Comparison of ENCODE assay signal across 9 cellular contexts in the genomic region with DNA sequence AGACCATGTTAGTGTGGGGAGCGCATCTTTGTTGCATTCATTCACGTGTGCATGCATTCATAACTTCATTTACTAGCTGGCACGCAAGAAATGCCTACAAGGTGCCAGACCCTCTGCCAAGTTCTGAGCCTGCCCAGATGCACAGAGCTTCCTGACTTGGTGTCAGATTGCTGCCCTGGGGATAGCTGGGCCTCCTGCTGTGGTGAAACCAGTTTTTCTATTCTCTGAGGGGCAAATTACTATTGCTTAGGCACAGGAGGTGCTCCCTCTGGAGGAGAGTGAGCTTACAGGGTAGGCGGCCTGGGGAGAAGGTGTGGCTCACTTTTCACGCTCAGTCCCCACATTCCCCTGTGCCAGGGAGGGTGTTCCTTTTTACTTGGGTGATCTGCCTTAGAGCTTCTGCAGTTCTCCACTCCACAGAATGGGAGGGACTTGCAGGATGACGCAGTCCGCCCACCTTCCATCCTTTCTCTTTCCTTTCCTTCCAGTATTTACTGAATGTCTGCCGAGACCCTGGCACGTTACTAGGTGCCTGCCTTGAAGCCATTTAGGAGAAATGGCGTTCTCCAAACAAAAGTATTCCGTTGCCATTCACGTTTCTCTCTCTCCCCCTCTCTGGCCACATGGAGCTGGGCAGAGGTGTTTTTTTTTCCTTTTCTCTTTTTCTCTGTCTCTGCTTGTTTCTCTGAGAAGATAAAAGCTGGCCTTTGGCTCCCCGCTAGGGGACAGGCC. TPM values are rescaled to one million over a fixed set of nuclear protein-coding genes. Genes with fewer than 3 reads are reported as not detected.
DNase-seq lines count a peak whose midpoint lies in the region; ATAC-seq, FAIRE-seq and TF ChIP-seq lines count a peak whose summit lies in the region.
"Had no signal": no experiment of that assay in that cellular context is flagged by ENCODE, and none has a peak within 500 bp of the region (broad histone marks: within the 10 kb centered on the region; RNA-seq: fewer than 3 reads in every experiment).

No MANE protein-coding gene starts in this region.

- peak; percentile 80 for ATAC-seq in K562
- ATAC-seq in stimulated activated memory B cell treated with anti-CD40 and anti-IgM and Interleukin-4, amounts not matched to agents 10 μg/mL and 1 μg/mL and 100 μg/mL, for 72 hours, result no peak
- ATAC-seq in GM18873 (IDR thresholded peaks at IDR 0.05; ENCODE audit: low FRiP score, unreplicated experiment), result no peak

- H2AFZ ChIP-seq in K562 (ENCODE audit: low read depth, low read length), result peak overlapping the region; percentile 73

- no peak overlapping the region for H3K27ac Mint-ChIP-seq in stimulated activated memory B cell treated with anti-CD40 and anti-IgM and Interleukin-4, amounts not matched to agents 10 μg/mL and 1 μg/mL and 100 μg/mL, for 72 hours

- DNase-seq in EL (peak; percentile 79), NCI-H2029 (lab: John Stamatoyannopoulos, UW) (peak; percentile 95), K562 (ENCODE audit: extremely low read depth in 1 of 4, low spot score in 3 of 4) (peak in 1 of 4 experiments; percentile 32), inferior parietal cortex (ENCODE audit: extremely low spot score) (peak; percentile 44), stromal cell of bone marrow (ENCODE audit: low read depth) (peak; percentile 43)
- DNase-seq in activated naive CD4-positive, alpha-beta T cell treated with anti-CD3 and anti-CD28 coated beads, Interleukin-2, amount 50 U/mL, for 16 hours, result no peak

- CTCF ChIA-PET in K562 (lab: Yijun Ruan, JAX; ENCODE audit: low intra/inter-chr PET ratio), result no interaction called here

- POLR2A ChIA-PET in K562 (lab: Yijun Ruan, JAX), result interaction anchor here (0.6 to 0.7 kb wide), 2 partner anchors 11 to 23 kb away, joined by 4 read pairs; no protein-coding TSS in a partner anchor

- FAIRE-seq in K562 (lab: Jason Lieb, UNC), result peak; percentile 26

- H3K9me1 ChIP-seq in K562 (ENCODE audit: control insufficient read depth, insufficient read depth, low read length), result no peaks in the 10 kb centered on the region

- WGBS in K562 (ENCODE audit: insufficient coverage, low coverage, missing lambda C conversion rate), result 45% methylated on average over 11 of the region's 13 CpGs

- no peak overlapping the region for H3K4me3 Mint-ChIP-seq in stimulated activated memory B cell treated with anti-CD40 and anti-IgM and Interleukin-4, amounts not matched to agents 10 μg/mL and 1 μg/mL and 100 μg/mL, for 72 hours
- H3K4me3 Mint-ChIP-seq: IgD-negative memory B cell had no signal

- peak overlapping the region in 1 of 2 experiments; percentile 6; a peak in 1 of 4 replicates for H3K9ac ChIP-seq in K562 (ENCODE audit: insufficient read depth in 1 of 2, low read depth in 2 of 2, low read length in 2 of 2)

- no peak overlapping the region for H3K4me2 ChIP-seq in K562 (ENCODE audit: insufficient read depth, low read length)

- in situ Hi-C loops in K562 (cut with MboI), result no loop called here

- no peaks in the 10 kb centered on the region for H3K36me3 Mint-ChIP-seq in stimulated activated memory B cell treated with anti-CD40 and anti-IgM and Interleukin-4, amounts not matched to agents 10 μg/mL and 1 μg/mL and 100 μg/mL, for 72 hours

- no peak overlapping the region for H3K27ac ChIP-seq in K562 (ENCODE audit: extremely low read depth, low read depth, low read length)

- H4K20me1 ChIP-seq in K562 (replicated peaks; ENCODE audit: control insufficient read depth, insufficient read depth, low read length), result no peaks in the 10 kb centered on the region; the same call in 1 of the 2 replicates

- no peaks in the 10 kb centered on the region for H3K9me3 ChIP-seq in K562 (replicated peaks; ENCODE audit: control insufficient read depth, insufficient read depth, low read depth, low read length)

- TF ChIP-seq POLR2A in K562 (conservative IDR thresholded peaks at IDR 0.05), result no peak

- H3K4me1 ChIP-seq in K562 (replicated peaks in 1 of 2; ENCODE audit: control insufficient read depth in 2 of 2, insufficient read depth in 2 of 2, low read length in 2 of 2), result peaks cover 0 to 5% of the 10 kb centered on the region in 2 experiments; a peak in 2 of 5 replicates

- intact Hi-C loops in K562 (cut with micrococcal nuclease), result no loop called here

- no peaks in the 10 kb centered on the region for H3K9me3 Mint-ChIP-seq in stimulated activated memory B cell treated with anti-CD40 and anti-IgM and Interleukin-4, amounts not matched to agents 10 μg/mL and 1 μg/mL and 100 μg/mL, for 72 hours
- H3K9me3 Mint-ChIP-seq: IgD-negative memory B cell had no signal

- peaks cover 31% of the 10 kb centered on the region for H3K27me3 Mint-ChIP-seq in stimulated activated memory B cell treated with anti-CD40 and anti-IgM and Interleukin-4, amounts not matched to agents 10 μg/mL and 1 μg/mL and 100 μg/mL, for 72 hours

- no peaks in the 10 kb centered on the region for H3K36me3 ChIP-seq in K562 (ENCODE audit: control insufficient read depth, insufficient read depth, low read length)

- no peak overlapping the region for H3K4me3 ChIP-seq in K562

- peaks cover 0 to 1% of the 10 kb centered on the region in 2 experiments; a peak in 2 of 5 replicates for H3K27me3 ChIP-seq in K562 (ENCODE audit: control insufficient read depth in 2 of 2, insufficient read depth in 2 of 2, low read length in 2 of 2)

- peak; percentile 37 to 50 (median 49); a peak in 4 of 6 replicates for TF ChIP-seq CTCF in K562 (IDR thresholded peaks at IDR 0.05 in 2 of 3, conservative IDR thresholded peaks at IDR 0.05 in 1 of 3; ENCODE audit: insufficient read depth in 2 of 3, low read depth in 1 of 3, low read length in 3 of 3)

- TF ChIP-seq EP300 in K562 (IDR thresholded peaks at IDR 0.05; ENCODE audit: low read length), result no peak

- peak in 1 of 2 experiments; percentile 41; a peak in 1 of 4 replicates for TF ChIP-seq RAD21 in K562 (CRISPR knock-in tag; conservative IDR thresholded peaks at IDR 0.05 in 1 of 2, IDR thresholded peaks at IDR 0.05 in 1 of 2)

- no TSS peak for BruUV-seq in K562 (replicated peaks; lab: Mats Ljungman, UMichigan)

- no peaks in the 10 kb centered on the region for H3K79me2 ChIP-seq in K562 (ENCODE audit: control insufficient read depth, insufficient read depth, low read length)

- peaks cover 14% of the 10 kb centered on the region for H3K4me1 Mint-ChIP-seq in stimulated activated memory B cell treated with anti-CD40 and anti-IgM and Interleukin-4, amounts not matched to agents 10 μg/mL and 1 μg/mL and 100 μg/mL, for 72 hours

TF ChIP-seq in K562, 482 proteins besides CTCF, POLR2A, EP300 and RAD21:
- 0 out of 2 replicates have a peak, but pooled peaks have one; percentile 15 for TF ChIP-seq ZNF24 (IDR thresholded peaks at IDR 0.05)
- TF ChIP-seq ZNF263 (CRISPR knock-in tag; IDR thresholded peaks at IDR 0.05; ENCODE audit: borderline replicate concordance), result peak; percentile 21; the same call in 1 of the 2 replicates
- TF ChIP-seq PHF8 (IDR thresholded peaks at IDR 0.05; ENCODE audit: borderline replicate concordance, low read length), result no peak
- peak; percentile 17; the same call in 1 of the 2 replicates for TF ChIP-seq EGR1 (conservative IDR thresholded peaks at IDR 0.05)

RNA-seq across cellular contexts. Expression of a gene that starts 27.9 kb away (rescaled TPM):
- total RNA-seq in K562 (2011; cell fraction: chromatin; rRNA removed; ENCODE audit: low replicate concordance), result 91.6 and 154 TPM in 2 replicates
- 41.4 and 47.6 TPM in 2 replicates for total RNA-seq in K562 (2011; cell fraction: nucleolus; rRNA removed)
- total RNA-seq in K562 (2011; cell fraction: nucleoplasm; rRNA removed), result 67.2 and 98.1 TPM in 2 replicates
- total RNA-seq in K562 (2014; rRNA removed), result 102 and 124 TPM in 2 replicates
- total RNA-seq in K562 (2014; rRNA removed; fragmentation: Illumina TruSeq; extraction: Trizol), result 89.1 and 102 TPM in 2 replicates
- total RNA-seq in K562 (2015; rRNA removed; fragmentation: Illumina TruSeq; extraction: Trizol), result 89.8 and 90.0 TPM in 2 replicates
- total RNA-seq in K562 (2021), result 105 and 117 TPM in 2 replicates
- 29.6 and 32.5 TPM in 2 replicates for polyA plus RNA-seq in K562 (2011; rRNA removed)
- polyA plus RNA-seq in K562 (2011; cell fraction: cytosol; rRNA removed), result 44.7 and 48.7 TPM in 2 replicates
- polyA plus RNA-seq in K562 (2011; cell fraction: nucleus; rRNA removed), result 57.0 and 67.8 TPM in 2 replicates
- 103 and 163 TPM in 2 replicates for polyA plus RNA-seq in K562 (2012)
- polyA plus RNA-seq in K562 (2014; fragmentation: Illumina TruSeq; extraction: Trizol), result 101 and 107 TPM in 2 replicates
- polyA plus RNA-seq in K562 (2014; fragmentation: Nextera tagmentation; extraction: Ambion mirVana), result 10 to 100 TPM; 72.8 to 76.5 TPM
- 59.6 and 72.3 TPM in 2 replicates for polyA plus RNA-seq in K562 (2014; rRNA removed)
- 47.1 and 55.3 TPM in 2 replicates for polyA minus RNA-seq in K562 (2011; rRNA and poly(A)+ RNA removed)
- 94.4 and 124 TPM in 2 replicates for polyA minus RNA-seq in K562 (2011; cell fraction: cytosol; rRNA and poly(A)+ RNA removed)
- polyA minus RNA-seq in K562 (2011; cell fraction: nucleus; rRNA and poly(A)+ RNA removed), result 31.5 and 43.1 TPM in 2 replicates
